In genomic region chr17:336110-337021, GRCh38 we compare ENCODE assay signal across 9 cellular contexts.
DNase-seq lines count a peak whose midpoint lies in the region; FAIRE-seq and TF ChIP-seq lines count a peak whose summit lies in the region.
"Had no signal": no experiment of that assay in that cellular context is flagged by ENCODE, and none has a peak within 500 bp of the region (broad histone marks: within the 10 kb centered on the region; RNA-seq: fewer than 3 reads in every experiment).

No MANE protein-coding gene starts in this region.

- H3K27ac ChIP-seq in MM.1S (ENCODE audit: low read length) = no peak overlapping the region

- no peak overlapping the region for H3K4me2 ChIP-seq in MM.1S (ENCODE audit: low read depth, low read length)

- no peaks in the 10 kb centered on the region for H3K9me3 ChIP-seq in MM.1S (replicated peaks; ENCODE audit: insufficient read depth, low read length)

- no peak for TF ChIP-seq CTCF in MM.1S (IDR thresholded peaks at IDR 0.05; ENCODE audit: low read length)

- H3K9ac ChIP-seq in MM.1S (ENCODE audit: low read length) = no peak overlapping the region

- no peak overlapping the region for H2AFZ ChIP-seq in MM.1S (ENCODE audit: low read length)

- DNase-seq in NCI-H2107 (lab: John Stamatoyannopoulos, UW) (peak; percentile 40), NCI-H2107 treated with DMSO at 0.1 percent for 48 hours (lab: John Stamatoyannopoulos, UW; ENCODE audit: unreplicated experiment) (no peak), CD1c-positive myeloid dendritic cell (ENCODE audit: extremely low spot score) (no peak), MM.1S (no peak), HuH-7.5 (ENCODE audit: low spot score) (no peak)
- DNase-seq in activated CD4-positive, alpha-beta T cell treated with anti-CD3 and anti-CD28 coated beads for 4 hours = peak; percentile 7 to 49
- peak; percentile 4 for DNase-seq in stimulated activated CD8-positive, alpha-beta memory T cell treated with anti-CD3 and anti-CD28 coated beads, Interleukin-4, amount 100 ng/mL, for 24 hours (ENCODE audit: low read depth)
- DNase-seq: stimulated activated naive B cell treated with anti-CD40 and anti-IgM and Interleukin-4, amounts not matched to agents 10 μg/mL and 1 μg/mL and 100 μg/mL, for 72 hours had no signal

- no peaks in the 10 kb centered on the region for H3K9me2 ChIP-seq in MM.1S (replicated peaks; ENCODE audit: insufficient read depth, low read length)

- H3F3A ChIP-seq in MM.1S (ENCODE audit: insufficient read depth, low read length) = no peaks in the 10 kb centered on the region

- FAIRE-seq in islet of Langerhans (lab: Jason Lieb, UNC) = peak; percentile 47

- no peaks in the 10 kb centered on the region for H3K79me2 ChIP-seq in MM.1S (ENCODE audit: low read length)

- no peaks in the 10 kb centered on the region for H3K36me3 ChIP-seq in MM.1S (replicated peaks; ENCODE audit: insufficient read depth, low read length)

- H3K4me3 ChIP-seq in MM.1S (ENCODE audit: low read length) = no peak overlapping the region

- H4K20me1 ChIP-seq in MM.1S (ENCODE audit: insufficient read depth, low read length) = no peaks in the 10 kb centered on the region

- H3K27me3 ChIP-seq in MM.1S (replicated peaks; ENCODE audit: insufficient read depth, low read length) = peaks cover 87% of the 10 kb centered on the region

- no peaks in the 10 kb centered on the region for H3K4me1 ChIP-seq in MM.1S (ENCODE audit: low read length)

Comparison
In these comparisons a context has a peak if more than half of its experiments do, and no peak if none do; other contexts are left out.
1. DNase-seq: peak in NCI-H2107 (single experiment), activated CD4-positive, alpha-beta T cell treated with anti-CD3 and anti-CD28 coated beads for 4 hours (2 of 2) and stimulated activated CD8-positive, alpha-beta memory T cell treated with anti-CD3 and anti-CD28 coated beads, Interleukin-4, amount 100 ng/mL, for 24 hours (single experiment); none in NCI-H2107 treated with DMSO at 0.1 percent for 48 hours (single experiment), CD1c-positive myeloid dendritic cell (single experiment), MM.1S (single experiment) and HuH-7.5 (single experiment).